Comparison of ENCODE assay signal across 12 cellular contexts in genomic region chr6:6872924-6873344, GRCh38.
"Had no signal": no experiment of that assay in that cellular context is flagged by ENCODE, and none has a peak within 500 bp of the region (broad histone marks: within the 10 kb centered on the region; RNA-seq: fewer than 3 reads in every experiment).

No MANE protein-coding gene starts in this region.

- H3K9me3 Mint-ChIP-seq: stimulated activated naive CD8-positive, alpha-beta T cell treated with anti-CD3 and anti-CD28 coated beads, Interleukin-15, amount 100 ng/mL, for 72 hours had no signal

- H3K27ac Mint-ChIP-seq: stimulated activated naive CD8-positive, alpha-beta T cell treated with anti-CD3 and anti-CD28 coated beads, Interleukin-15, amount 100 ng/mL, for 72 hours; type B pancreatic cell had no signal

- H3K4me1 Mint-ChIP-seq: neural crest cell had no signal

- H3K27me3 ChIP-seq: ovary had no signal

- H3K9me3 ChIP-seq: ovary had no signal

- H3K36me3 ChIP-seq: ovary had no signal

- H3K36me3 Mint-ChIP-seq: type B pancreatic cell had no signal

- ATAC-seq: activated CD4-positive, CD25-positive, alpha-beta regulatory T cell treated with anti-CD3 and anti-CD28 coated beads, Interleukin-2, amount 50 U/mL, for 24 hours; esophagus mucosa; left ventricle myocardium superior; sciatic nerve; stimulated activated naive CD8-positive, alpha-beta T cell treated with anti-CD3 and anti-CD28 coated beads, Interleukin-15, amount 100 ng/mL, for 72 hours had no signal

- DNase-seq: activated naive CD4-positive, alpha-beta T cell treated with anti-CD3 and anti-CD28 coated beads, Interleukin-2, amount 50 U/mL, for 16 hours; dorsolateral prefrontal cortex; hippocampal formation; left ventricle myocardium superior; ovary; stimulated activated naive CD8-positive, alpha-beta T cell treated with anti-CD3 and anti-CD28 coated beads, Interleukin-15, amount 100 ng/mL, for 72 hours had no signal

- H3K4me3 ChIP-seq: dorsolateral prefrontal cortex, ovary had no signal

- H3K27me3 Mint-ChIP-seq: type B pancreatic cell had no signal

- FAIRE-seq: endometrium had no signal

- H3K27ac ChIP-seq: dorsolateral prefrontal cortex, ovary had no signal

- H3K4me3 Mint-ChIP-seq: neural crest cell; stimulated activated naive CD8-positive, alpha-beta T cell treated with anti-CD3 and anti-CD28 coated beads, Interleukin-15, amount 100 ng/mL, for 72 hours; type B pancreatic cell had no signal
